In genomic region chr5:370311-370958, GRCh38 we compare ENCODE assay signal across 13 cellular contexts. TPM values are rescaled to one million over a fixed set of nuclear protein-coding genes. Genes with fewer than 3 reads are reported as not detected.
DNase-seq lines count a peak whose midpoint lies in the region; ATAC-seq and TF ChIP-seq lines count a peak whose summit lies in the region.
"Had no signal": no experiment of that assay in that cellular context is flagged by ENCODE, and none has a peak within 500 bp of the region (broad histone marks: within the 10 kb centered on the region; RNA-seq: fewer than 3 reads in every experiment).

No MANE protein-coding gene starts in this region.

- no peaks in the 10 kb centered on the region for H3K79me2 ChIP-seq in OCI-LY1 (ENCODE audit: insufficient read depth, low read length)

- peak; percentile 20 to 22 for DNase-seq in activated T-cell treated with anti-CD3 and anti-CD28 coated beads, Interleukin-2, amount 50 U/mL, for 48 hours
- DNase-seq in activated T-cell treated with anti-CD3 and anti-CD28 coated beads, Interleukin-2, amount 50 U/mL, for 4 hours = no peak
- DNase-seq in glutamatergic neuron = peak; percentile 12
- DNase-seq in stimulated activated naive B cell treated with anti-CD40 and anti-IgM and Interleukin-4, amounts not matched to agents 10 μg/mL and 1 μg/mL and 100 μg/mL, for 72 hours = peak; percentile 0
- no peak for DNase-seq in NCI-H1694 treated with DMSO at 0.1 percent for 48 hours (lab: John Stamatoyannopoulos, UW)
- no peak for DNase-seq in 8988T
- DNase-seq: activated naive CD8-positive, alpha-beta T cell treated with anti-CD3 and anti-CD28 coated beads for 36 hours; central memory CD4-positive, alpha-beta T cell had no signal

- peaks cover 4% of the 10 kb centered on the region for H3K9me3 Mint-ChIP-seq in activated T-cell treated with anti-CD3 and anti-CD28 coated beads, Interleukin-2, amount 50 U/mL, for 4 hours
- peaks cover 4% of the 10 kb centered on the region for H3K9me3 Mint-ChIP-seq in glutamatergic neuron (ENCODE audit: unreplicated experiment)
- peaks cover 2 to 9% of the 10 kb centered on the region in 2 donors for H3K9me3 Mint-ChIP-seq in stimulated activated naive B cell treated with anti-CD40 and anti-IgM and Interleukin-4, amounts not matched to agents 10 μg/mL and 1 μg/mL and 100 μg/mL, for 72 hours
- H3K9me3 Mint-ChIP-seq: neural progenitor cell had no signal

- no peaks in the 10 kb centered on the region for H3F3A ChIP-seq in OCI-LY1 (ENCODE audit: insufficient read depth, low read length)

- H3K27ac ChIP-seq in OCI-LY1 (ENCODE audit: low read depth, low read length, poor library complexity, severe bottlenecking) = peak overlapping the region; percentile 84
- H3K27ac ChIP-seq: epithelial cell of prostate, neural progenitor cell had no signal

- no peaks in the 10 kb centered on the region for H3K36me3 Mint-ChIP-seq in activated T-cell treated with anti-CD3 and anti-CD28 coated beads, Interleukin-2, amount 50 U/mL, for 4 hours (ENCODE audit: insufficient read depth)
- H3K36me3 Mint-ChIP-seq in glutamatergic neuron (ENCODE audit: unreplicated experiment) = peaks cover 7% of the 10 kb centered on the region
- H3K36me3 Mint-ChIP-seq in stimulated activated naive B cell treated with anti-CD40 and anti-IgM and Interleukin-4, amounts not matched to agents 10 μg/mL and 1 μg/mL and 100 μg/mL, for 72 hours = peaks cover 77 to 82% of the 10 kb centered on the region in 2 donors
- H3K36me3 Mint-ChIP-seq: neural progenitor cell had no signal

- no peaks in the 10 kb centered on the region for H3K9me2 ChIP-seq in OCI-LY1 (ENCODE audit: low read depth, low read length)

- H3K27me3 ChIP-seq in OCI-LY1 (ENCODE audit: insufficient read depth, low read length) = no peaks in the 10 kb centered on the region

- peaks cover 39% of the 10 kb centered on the region for H3K4me1 Mint-ChIP-seq in activated T-cell treated with anti-CD3 and anti-CD28 coated beads, Interleukin-2, amount 50 U/mL, for 4 hours (ENCODE audit: low read depth)
- peaks cover 6% of the 10 kb centered on the region for H3K4me1 Mint-ChIP-seq in glutamatergic neuron (ENCODE audit: low read depth, unreplicated experiment)
- peaks cover 61 to 85% of the 10 kb centered on the region in 2 donors for H3K4me1 Mint-ChIP-seq in stimulated activated naive B cell treated with anti-CD40 and anti-IgM and Interleukin-4, amounts not matched to agents 10 μg/mL and 1 μg/mL and 100 μg/mL, for 72 hours

- H3K27me3 Mint-ChIP-seq in activated T-cell treated with anti-CD3 and anti-CD28 coated beads, Interleukin-2, amount 50 U/mL, for 4 hours (ENCODE audit: low read depth) = peaks cover 13% of the 10 kb centered on the region
- H3K27me3 Mint-ChIP-seq in glutamatergic neuron (ENCODE audit: unreplicated experiment) = peaks cover 6% of the 10 kb centered on the region
- peaks cover 4 to 10% of the 10 kb centered on the region in 2 donors for H3K27me3 Mint-ChIP-seq in stimulated activated naive B cell treated with anti-CD40 and anti-IgM and Interleukin-4, amounts not matched to agents 10 μg/mL and 1 μg/mL and 100 μg/mL, for 72 hours
- H3K27me3 Mint-ChIP-seq: activated naive CD8-positive, alpha-beta T cell treated with anti-CD3 and anti-CD28 coated beads for 36 hours had no signal

- no peaks in the 10 kb centered on the region for H3K9me3 ChIP-seq in OCI-LY1 (ENCODE audit: low read length)

- no peak overlapping the region for H2AFZ ChIP-seq in OCI-LY1 (ENCODE audit: low read length)
- H2AFZ ChIP-seq: neural progenitor cell had no signal

- no peak overlapping the region for H3K4me3 Mint-ChIP-seq in activated T-cell treated with anti-CD3 and anti-CD28 coated beads, Interleukin-2, amount 50 U/mL, for 4 hours
- H3K4me3 Mint-ChIP-seq in glutamatergic neuron (ENCODE audit: unreplicated experiment) = no peak overlapping the region
- peak overlapping the region; percentile 55 to 69 for H3K4me3 Mint-ChIP-seq in stimulated activated naive B cell treated with anti-CD40 and anti-IgM and Interleukin-4, amounts not matched to agents 10 μg/mL and 1 μg/mL and 100 μg/mL, for 72 hours
- H3K4me3 Mint-ChIP-seq: activated naive CD8-positive, alpha-beta T cell treated with anti-CD3 and anti-CD28 coated beads for 36 hours; neural progenitor cell had no signal

- H4K20me1 ChIP-seq in OCI-LY1 (ENCODE audit: insufficient read depth, low read length) = no peaks in the 10 kb centered on the region

- H3K36me3 ChIP-seq in OCI-LY1 (ENCODE audit: insufficient read depth, low read length) = no peaks in the 10 kb centered on the region; the same call in 1 of the 2 replicates
- H3K36me3 ChIP-seq: neural progenitor cell had no signal

- no peak for ATAC-seq in activated T-cell treated with anti-CD3 and anti-CD28 coated beads, Interleukin-2, amount 50 U/mL, for 4 hours
- ATAC-seq in stimulated activated naive B cell treated with anti-CD40 and anti-IgM and Interleukin-4, amounts not matched to agents 10 μg/mL and 1 μg/mL and 100 μg/mL, for 72 hours (replicated peaks) = no peak
- no peak for ATAC-seq in HG03442 (IDR thresholded peaks at IDR 0.05; ENCODE audit: unreplicated experiment)

- TF ChIP-seq CTCF in OCI-LY1 (IDR thresholded peaks at IDR 0.05; ENCODE audit: low read length) = no peak
- TF ChIP-seq CTCF in glutamatergic neuron (IDR thresholded peaks at IDR 0.05; ENCODE audit: partially characterized antibody, unreplicated experiment) = no peak

- no peak overlapping the region for H3K4me2 ChIP-seq in OCI-LY1 (ENCODE audit: low read length)
- H3K4me2 ChIP-seq: neural progenitor cell, smooth muscle cell had no signal

- no peak overlapping the region for H3K9ac ChIP-seq in OCI-LY1 (ENCODE audit: low read length)
- H3K9ac ChIP-seq: neural progenitor cell had no signal

- H3K4me3 ChIP-seq in OCI-LY1 (ENCODE audit: low read depth, low read length, poor library complexity, severe bottlenecking) = no peak overlapping the region
- H3K4me3 ChIP-seq: neural progenitor cell, smooth muscle cell had no signal

- peaks cover 88% of the 10 kb centered on the region for H3K4me1 ChIP-seq in OCI-LY1 (ENCODE audit: insufficient read depth, low read length, severe bottlenecking)

- H3K27ac Mint-ChIP-seq in glutamatergic neuron (ENCODE audit: unreplicated experiment) = no peak overlapping the region
- peak overlapping the region; percentile 96 for H3K27ac Mint-ChIP-seq in stimulated activated naive B cell treated with anti-CD40 and anti-IgM and Interleukin-4, amounts not matched to agents 10 μg/mL and 1 μg/mL and 100 μg/mL, for 72 hours
- H3K27ac Mint-ChIP-seq: neural progenitor cell had no signal

RNA-seq across cellular contexts. Expression of gene AHRR, which starts 48.9 kb away (rescaled TPM):
- 10 to 100 TPM; 17.2 to 22.8 (median 22.2) TPM for total RNA-seq in activated T-cell treated with anti-CD3 and anti-CD28 coated beads, Interleukin-2, amount 50 U/mL, for 4 hours
- total RNA-seq in glutamatergic neuron (ENCODE audit: unreplicated experiment) = 2.0 TPM

Comparison
In these comparisons a context has a peak if more than half of its experiments do, and no peak if none do; other contexts are left out.
1. DNase-seq: peak in activated T-cell treated with anti-CD3 and anti-CD28 coated beads, Interleukin-2, amount 50 U/mL, for 48 hours (2 of 2), glutamatergic neuron (single experiment) and stimulated activated naive B cell treated with anti-CD40 and anti-IgM and Interleukin-4, amounts not matched to agents 10 μg/mL and 1 μg/mL and 100 μg/mL, for 72 hours (single experiment); none in activated T-cell treated with anti-CD3 and anti-CD28 coated beads, Interleukin-2, amount 50 U/mL, for 4 hours (single experiment), NCI-H1694 treated with DMSO at 0.1 percent for 48 hours (single experiment) and 8988T (single experiment).
2. H3K4me3 Mint-ChIP-seq: peak in stimulated activated naive B cell treated with anti-CD40 and anti-IgM and Interleukin-4, amounts not matched to agents 10 μg/mL and 1 μg/mL and 100 μg/mL, for 72 hours (2 of 2); none in activated T-cell treated with anti-CD3 and anti-CD28 coated beads, Interleukin-2, amount 50 U/mL, for 4 hours (single experiment) and glutamatergic neuron (single experiment).